In genomic region chr7:134328900-134329299, GRCh38 we compare ENCODE assay signal across 19 cellular contexts. TPM values are rescaled to one million over a fixed set of nuclear protein-coding genes. Genes with fewer than 3 reads are reported as not detected.
DNase-seq lines count a peak whose midpoint lies in the region; ATAC-seq, FAIRE-seq and TF ChIP-seq lines count a peak whose summit lies in the region.
"Had no signal": no experiment of that assay in that cellular context is flagged by ENCODE, and none has a peak within 500 bp of the region (broad histone marks: within the 10 kb centered on the region; RNA-seq: fewer than 3 reads in every experiment).

No MANE protein-coding gene starts in this region.

- FAIRE-seq in A549 (lab: Jason Lieb, UNC): peak; percentile 94
- FAIRE-seq: GM19239, H1, HepG2 had no signal

- TF ChIP-seq CTCF in A549 (IDR thresholded peaks at IDR 0.05): no peak
- no peak for TF ChIP-seq CTCF in HEK293 (tag by site-specific recombination; IDR thresholded peaks at IDR 0.05)
- no peak for TF ChIP-seq CTCF in GM13977 (IDR thresholded peaks at IDR 0.05; ENCODE audit: extremely low read depth, insufficient read depth, missing control alignments)

- H3K27ac ChIP-seq in A549: no peak overlapping the region
- no peak overlapping the region for H3K27ac ChIP-seq in HEK293 (ENCODE audit: extremely low read depth, low read depth, low read length)
- H3K27ac ChIP-seq: 22Rv1, BLaER1 had no signal

- H3K4me1 ChIP-seq in A549 (no peaks in the 10 kb centered on the region), HEK293 (ENCODE audit: control insufficient read depth, insufficient read depth, low read length) (no peaks in the 10 kb centered on the region)
- H3K4me1 ChIP-seq: BLaER1 had no signal

- POLR2A ChIA-PET in A549 (lab: Yijun Ruan, JAX): no interaction called here
- POLR2A ChIA-PET in HEK293 (lab: Yijun Ruan, JAX): no interaction called here

- H3K36me3 Mint-ChIP-seq in T-helper 17 cell (ENCODE audit: low read depth): peaks cover 3% of the 10 kb centered on the region
- H3K36me3 Mint-ChIP-seq: CD14-positive monocyte; CD4-positive, alpha-beta memory T cell had no signal

- in situ Hi-C loops in GM13977 (cut with MboI; ENCODE audit: low pct_unique_long_range_greater_than_20kb, low sequenced_read_pairs, unreplicated experiment): no loop called here

- H3K4me3 ChIP-seq in A549 (no peak overlapping the region), HEK293 (ENCODE audit: low read depth, low read length) (no peak overlapping the region)
- H3K4me3 ChIP-seq: BLaER1 had no signal

- H3K4me3 Mint-ChIP-seq in T-helper 17 cell: peak overlapping the region; percentile 7
- H3K4me3 Mint-ChIP-seq: CD14-positive monocyte; CD4-positive, alpha-beta memory T cell; H9 had no signal

- H3K27ac Mint-ChIP-seq in T-helper 17 cell: no peak overlapping the region
- H3K27ac Mint-ChIP-seq: CD4-positive, alpha-beta memory T cell had no signal

- no peak for ATAC-seq in A549
- ATAC-seq in HG03432 (IDR thresholded peaks at IDR 0.05; ENCODE audit: unreplicated experiment): peak; percentile 40
- no peak for ATAC-seq in T-helper 17 cell

- no peak for TF ChIP-seq RAD21 in A549 (conservative IDR thresholded peaks at IDR 0.05 in 1 of 2, IDR thresholded peaks at IDR 0.05 in 1 of 2)

- H3K4me1 Mint-ChIP-seq in T-helper 17 cell: peaks cover 10% of the 10 kb centered on the region
- H3K4me1 Mint-ChIP-seq: H9 had no signal

- H3K9me3 ChIP-seq in A549: no peaks in the 10 kb centered on the region
- H3K9me3 ChIP-seq in HEK293 (ENCODE audit: control insufficient read depth, insufficient read depth, low read depth, low read length): no peaks in the 10 kb centered on the region
- peaks cover 2% of the 10 kb centered on the region for H3K9me3 ChIP-seq in T-helper 17 cell (ENCODE audit: control insufficient read depth, low read length, poor library complexity, severe bottlenecking)
- H3K9me3 ChIP-seq: BLaER1 had no signal

- no peak for TF ChIP-seq POLR2A in A549 (IDR thresholded peaks at IDR 0.05; ENCODE audit: low read length)

- H3K27me3 Mint-ChIP-seq in T-helper 17 cell: peaks cover 63% of the 10 kb centered on the region

- no peak overlapping the region for H3K4me2 ChIP-seq in A549
- H3K4me2 ChIP-seq: BLaER1 had no signal

- no peaks in the 10 kb centered on the region for H3K36me3 ChIP-seq in HEK293 (ENCODE audit: control insufficient read depth in 2 of 2, insufficient read depth in 1 of 2, low read length in 2 of 2)
- H3K36me3 ChIP-seq: BLaER1 had no signal

- CTCF ChIA-PET in A549 (lab: Yijun Ruan, JAX) (interaction anchor here (0.7 to 3.9 kb wide), 13 partner anchors 12 to 188 kb away, joined by 3 to 23 read pairs (median 3); partner anchors contain the start of gene SLC35B4), HEK293 (lab: Yijun Ruan, JAX) (interaction anchor here (0.6 to 1.5 kb wide), 8 partner anchors 9 to 248 kb away, joined by 3 to 6 read pairs (median 4); no protein-coding TSS in a partner anchor)

- TF ChIP-seq EP300 in A549 (IDR thresholded peaks at IDR 0.05): no peak

- DNase-seq in A549 (ENCODE audit: low read depth in 1 of 2, low spot score in 1 of 2): no peak
- DNase-seq in T-helper 17 cell: no peak
- no peak for DNase-seq in GM13977 (ENCODE audit: low spot score)
- DNase-seq in cortex of kidney (lab: John Stamatoyannopoulos, UW): no peak
- no peak for DNase-seq in NCI-H226
- DNase-seq: CD4-positive, alpha-beta memory T cell; DMS153; DMS79; GDM1; H9; KG1 had no signal

- WGBS in A549 (ENCODE audit: missing lambda C conversion rate): 65% methylated on average over 2 of the region's 2 CpGs

TF ChIP-seq in A549, 52 proteins besides CTCF, POLR2A, EP300 and RAD21:
- TF ChIP-seq FOXS1 (CRISPR knock-in tag; IDR thresholded peaks at IDR 0.05) (no peak), RCOR1 (IDR thresholded peaks at IDR 0.05; ENCODE audit: low read depth, low read length) (no peak), MYC (IDR thresholded peaks at IDR 0.05; ENCODE audit: borderline replicate concordance, low read length) (no peak), RNF2 (IDR thresholded peaks at IDR 0.05; ENCODE audit: borderline replicate concordance, low read depth) (no peak), MAFK (IDR thresholded peaks at IDR 0.05; ENCODE audit: partially characterized antibody) (no peak)

TF ChIP-seq in HEK293, 187 proteins besides CTCF, POLR2A, EP300 and RAD21:
- no peak for TF ChIP-seq GLI2 (tag by site-specific recombination; IDR thresholded peaks at IDR 0.05; ENCODE audit: borderline replicate concordance, low read depth)
- TF ChIP-seq ZNF571 (tag by site-specific recombination; IDR thresholded peaks at IDR 0.05): no peak
- TF ChIP-seq ZFHX2 (tag by site-specific recombination; conservative IDR thresholded peaks at IDR 0.05): peak; percentile 40
- TF ChIP-seq OVOL3 (tag by site-specific recombination; IDR thresholded peaks at IDR 0.05): no peak
- TF ChIP-seq ZNF404 (tag by site-specific recombination; IDR thresholded peaks at IDR 0.05): no peak
- no peak for TF ChIP-seq ZNF335 (tag by site-specific recombination; conservative IDR thresholded peaks at IDR 0.05)

RNA-seq across cellular contexts. Expression of gene SLC35B4, which starts 12.2 kb away (rescaled TPM):
- polyA plus RNA-seq in A549 (2011; rRNA removed) (73.0 and 83.9 TPM in 2 replicates), A549 (2017; fragmentation: RNase III; extraction: RNeasy Plus Mini Kit Qiagen cat#74134 plus additional on column Dnase treatment) (29.1 to 36.0 TPM (median 32.8 TPM) in 3 replicates)
- 22.5 and 28.4 TPM in 2 replicates for polyA plus RNA-seq in A549 (2012; cell fraction: cytosol; rRNA removed)
- 25.8 and 35.9 TPM in 2 replicates for polyA plus RNA-seq in A549 (2012; cell fraction: nucleus; rRNA removed)
- polyA minus RNA-seq in A549 (2011; rRNA and poly(A)+ RNA removed): 112 and 123 TPM in 2 replicates
- total RNA-seq in T-helper 17 cell: 10 to 100 TPM; 11.6 to 13.9 TPM
